Comparison of ENCODE assay signal across 1 cellular context in genomic region chr17:13099079-13099478, GRCh38.
TF ChIP-seq lines count a peak whose summit lies in the region.

No MANE protein-coding gene starts in this region.

TF ChIP-seq in WTC11, 78 proteins besides CTCF, POLR2A, EP300 and RAD21 (continued from another document):
- TF ChIP-seq E2F1 (CRISPR knock-in tag; IDR thresholded peaks at IDR 0.05) (no peak), NR1H2 (CRISPR knock-in tag; IDR thresholded peaks at IDR 0.05) (no peak)
